In genomic region chr1:103560427-103560826, GRCh38 we compare ENCODE assay signal across 28 cellular contexts. TPM values are rescaled to one million over a fixed set of nuclear protein-coding genes. Genes with fewer than 3 reads are reported as not detected.
"Had no signal": no experiment of that assay in that cellular context is flagged by ENCODE, and none has a peak within 500 bp of the region (broad histone marks: within the 10 kb centered on the region; RNA-seq: fewer than 3 reads in every experiment).

No MANE protein-coding gene starts in this region.

- H2AFZ ChIP-seq: PC-9 had no signal

- H3K4me2 ChIP-seq: PC-9 had no signal

- H3K36me3 ChIP-seq: brain microvascular endothelial cell had no signal

- H3K27me3 ChIP-seq: brain microvascular endothelial cell, cardiac muscle cell had no signal

- H3K4me3 ChIP-seq: cardiac muscle cell, PC-9 had no signal

- H3K27ac ChIP-seq: brain microvascular endothelial cell, cardiac muscle cell, PC-9 had no signal

- ATAC-seq: activated CD4-positive, CD25-positive, alpha-beta regulatory T cell treated with anti-CD3 and anti-CD28 coated beads, Interleukin-2, amount 50 U/mL, for 24 hours; activated CD8-positive, alpha-beta T cell treated with anti-CD3 and anti-CD28 coated beads, Interleukin-2, amount 10 ng/mL, durations not matched to agents 7 days and 5 days; activated naive CD4-positive, alpha-beta T cell treated with anti-CD3 and anti-CD28 coated beads, Interleukin-2, amount 50 U/mL, for 72 hours; activated naive CD8-positive, alpha-beta T cell treated with anti-CD3 and anti-CD28 coated beads, Interleukin-2, amount 50 U/mL, for 24 hours had no signal

- DNase-seq: activated CD4-positive, alpha-beta T cell treated with anti-CD3 and anti-CD28 coated beads for 48 hours; activated CD4-positive, alpha-beta T cell treated with anti-CD3 and anti-CD28 coated beads, Interleukin-2, amount 50 U/mL, for 4 hours; activated CD8-positive, alpha-beta T cell treated with anti-CD3 and anti-CD28 coated beads, Interleukin-2, amount 10 ng/mL, durations not matched to agents 7 days and 5 days; activated effector memory CD4-positive, alpha-beta T cell treated with Interleukin-2 at 50 U/mL for 16 hours; activated naive CD4-positive, alpha-beta T cell; activated naive CD8-positive, alpha-beta T cell treated with anti-CD3 and anti-CD28 coated beads, Interleukin-2, amount 50 U/mL, for 24 hours; activated T-cell treated with anti-CD3 and anti-CD28 coated beads, Interleukin-2, amount 50 U/mL, for 24 hours; amniotic stem cell; brain microvascular endothelial cell; KG1; MV-4-11; NCI-H1092 treated with DMSO at 0.1 percent for 48 hours; NCI-H1417 treated with DMSO at 0.1 percent for 48 hours; NCI-H1694; NCI-H2029; NCI-H2107; NCI-H2171 treated with DMSO at 0.1 percent for 48 hours; NCI-H226; NCI-H510A; PC-9; SHP77 treated with DMSO at 0.1 percent for 48 hours had no signal

- FAIRE-seq: astrocyte had no signal

RNA-seq across cellular contexts. Expression of gene AMY2A, which starts 56.8 kb away (rescaled TPM):
- total RNA-seq: activated CD8-positive, alpha-beta T cell treated with anti-CD3 and anti-CD28 coated beads, Interleukin-2, amount 10 ng/mL, durations not matched to agents 7 days and 5 days; activated naive CD4-positive, alpha-beta T cell treated with anti-CD3 and anti-CD28 coated beads, Interleukin-2, amount 50 U/mL, for 72 hours; activated T-helper 1 cell treated with anti-CD3 and anti-CD28 coated beads, Interleukin-12 subunit alpha, Interleukin-12 subunit beta, Interleukin-2, Interleukin-4 antibody, amounts not matched to agents 30 ng/mL and 10 ng/mL and 1 ng/mL, durations not matched to agents 14 hours and 24 hours and 36 hours; astrocyte; cardiac muscle cell; MCF 10A; PC-9; SK-MEL-5 had no signal
